22 cellular contexts compared by ENCODE assay signal in the genomic region with DNA sequence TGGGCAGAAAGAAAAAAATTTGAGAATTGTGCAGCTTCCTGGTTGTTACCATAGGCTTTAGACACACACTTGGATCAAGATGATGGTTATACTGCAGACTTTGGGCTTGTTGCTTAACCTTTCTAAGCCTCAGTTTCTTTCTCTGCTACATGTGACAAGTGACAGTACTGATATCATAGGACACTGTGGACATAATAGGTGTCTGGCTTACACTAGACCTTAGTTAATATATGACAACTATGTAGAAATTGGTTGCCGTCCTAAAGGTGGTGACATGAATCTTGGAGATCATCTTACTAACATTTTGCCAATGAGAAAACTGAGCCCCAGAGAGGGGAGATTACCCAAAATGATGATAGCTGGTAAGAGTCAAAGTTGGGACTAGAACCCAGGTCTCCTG.
A peak's percentile ranks its signal among the peaks of the same experiment; 100 is the strongest.
DNase-seq lines count a peak whose midpoint lies in the region; ATAC-seq, FAIRE-seq and TF ChIP-seq lines count a peak whose summit lies in the region.
"Had no signal": no experiment of that assay in that cellular context is flagged by ENCODE, and none has a peak within 500 bp of the region (broad histone marks: within the 10 kb centered on the region; RNA-seq: fewer than 3 reads in every experiment).

No MANE protein-coding gene starts in this region.

- peaks cover 5 to 10% of the 10 kb centered on the region in 2 donors for H3K27me3 Mint-ChIP-seq in stimulated activated naive B cell treated with anti-CD40 and anti-IgM and Interleukin-4, amounts not matched to agents 10 μg/mL and 1 μg/mL and 100 μg/mL, for 72 hours

- CTCF ChIA-PET in HepG2 (lab: Yijun Ruan, JAX; ENCODE audit: low intra/inter-chr PET ratio, low total read pairs): no interaction called here

- no peak overlapping the region for H3K4me3 Mint-ChIP-seq in stimulated activated naive B cell treated with anti-CD40 and anti-IgM and Interleukin-4, amounts not matched to agents 10 μg/mL and 1 μg/mL and 100 μg/mL, for 72 hours
- H3K4me3 Mint-ChIP-seq: CD4-positive, alpha-beta T cell; HFFc6 had no signal

- H3K27me3 ChIP-seq in right lobe of liver (no peaks in the 10 kb centered on the region), HepG2 (ENCODE audit: control insufficient read depth in 1 of 2, insufficient read depth in 2 of 2, low read length in 2 of 2) (no peaks in the 10 kb centered on the region; a peak in 1 of 5 replicates), osteoblast (ENCODE audit: insufficient read depth, low read length) (no peaks in the 10 kb centered on the region)

- H4K20me1 ChIP-seq in HepG2 (ENCODE audit: insufficient read depth, low read length) (no peaks in the 10 kb centered on the region), osteoblast (ENCODE audit: insufficient read depth, low read length) (no peaks in the 10 kb centered on the region)

- TF ChIP-seq CTCF in right lobe of liver (IDR thresholded peaks at IDR 0.05) (no peak), HepG2 (CRISPR knock-in tag; IDR thresholded peaks at IDR 0.05) (no peak), osteoblast (IDR thresholded peaks at IDR 0.05; ENCODE audit: extremely low read depth, low read depth, low read length) (no peak), GM20000 (IDR thresholded peaks at IDR 0.05; ENCODE audit: extremely low read depth, missing control alignments) (no peak)

- no peaks in the 10 kb centered on the region for H3K79me2 ChIP-seq in HepG2 (ENCODE audit: insufficient read depth, low read length)
- no peaks in the 10 kb centered on the region for H3K79me2 ChIP-seq in osteoblast (ENCODE audit: insufficient read depth, low read length)

- POLR2A ChIA-PET in HepG2 (lab: Yijun Ruan, JAX): interaction anchor here (1.5 to 1.8 kb wide), 2 partner anchors 144 to 506 kb away, joined by 5 read pairs; a partner anchor contains a TSS

- H2AFZ ChIP-seq in HepG2 (ENCODE audit: low read length): no peak overlapping the region
- H2AFZ ChIP-seq in osteoblast (ENCODE audit: low read length): no peak overlapping the region

- H3K4me1 ChIP-seq in right lobe of liver: peaks cover 0 to 5% (median 0%) of the 10 kb centered on the region in 4 donors
- H3K4me1 ChIP-seq in HepG2 (ENCODE audit: insufficient read depth, low read length): peaks cover 25% of the 10 kb centered on the region
- H3K4me1 ChIP-seq in osteoblast (ENCODE audit: insufficient read depth, low read length): peaks cover 67% of the 10 kb centered on the region
- H3K4me1 ChIP-seq: A549, Caco-2 had no signal

- no TSS peak for BruUV-seq in HepG2 (replicated peaks; lab: Mats Ljungman, UMichigan)

- TF ChIP-seq RAD21 in HepG2 (CRISPR knock-in tag; IDR thresholded peaks at IDR 0.05): no peak

- H3K27ac ChIP-seq in right lobe of liver: no peak overlapping the region
- no peak overlapping the region for H3K27ac ChIP-seq in HepG2 (ENCODE audit: extremely low read length, insufficient read depth, low read length)
- H3K27ac ChIP-seq in osteoblast (ENCODE audit: low read depth, low read length): peak overlapping the region; percentile 27
- H3K27ac ChIP-seq: 22Rv1, A549, C4-2B had no signal

- peak; percentile 45 to 79 (median 57) for ATAC-seq in right lobe of liver
- ATAC-seq in HepG2: no peak
- peak; percentile 67 for ATAC-seq in left lobe of liver
- ATAC-seq in stimulated activated naive B cell treated with anti-CD40 and anti-IgM and Interleukin-4, amounts not matched to agents 10 μg/mL and 1 μg/mL and 100 μg/mL, for 72 hours (replicated peaks): no peak
- no peak for ATAC-seq in HG03432 (IDR thresholded peaks at IDR 0.05; ENCODE audit: unreplicated experiment)
- ATAC-seq: A549, HCT116 had no signal

- H3K9me3 ChIP-seq in right lobe of liver (no peaks in the 10 kb centered on the region), HepG2 (ENCODE audit: low read length) (no peaks in the 10 kb centered on the region), osteoblast (ENCODE audit: low read depth, low read length) (no peaks in the 10 kb centered on the region)
- H3K9me3 ChIP-seq: A549, Caco-2 had no signal

- peaks cover 0 to 3% of the 10 kb centered on the region in 2 donors for H3K9me3 Mint-ChIP-seq in stimulated activated naive B cell treated with anti-CD40 and anti-IgM and Interleukin-4, amounts not matched to agents 10 μg/mL and 1 μg/mL and 100 μg/mL, for 72 hours
- H3K9me3 Mint-ChIP-seq: CD4-positive, alpha-beta T cell; HFFc6 had no signal

- no peaks in the 10 kb centered on the region for H3K36me3 ChIP-seq in right lobe of liver
- H3K36me3 ChIP-seq in HepG2 (replicated peaks in 1 of 2; ENCODE audit: control insufficient read depth in 1 of 2, insufficient read depth in 2 of 2, low read length in 2 of 2): no peaks in the 10 kb centered on the region
- H3K36me3 ChIP-seq in osteoblast (ENCODE audit: insufficient read depth, low read length): no peaks in the 10 kb centered on the region

- H3K9ac ChIP-seq in HepG2 (ENCODE audit: insufficient read depth, low read depth, low read length): no peak overlapping the region

- FAIRE-seq in HepG2 (lab: Jason Lieb, UNC): no peak
- FAIRE-seq: A549, D721Med, G401.6, GM12891, GM19239, HTR-8/SVneo had no signal

- in situ Hi-C loops in HepG2 (cut with HindIII; ENCODE audit: extremely low pct_ligation_motif_present, low pct_unique_long_range_greater_than_20kb): no loop called here

- 33% methylated on average over 1 of the region's 1 CpG for WGBS in right lobe of liver (ENCODE audit: insufficient coverage, low coverage, low lambda C conversion rate, missing lambda C conversion rate)
- 93% methylated on average over 1 of the region's 1 CpG for WGBS in HepG2 (ENCODE audit: low lambda C conversion rate)

- TF ChIP-seq POLR2A in right lobe of liver (IDR thresholded peaks at IDR 0.05) (no peak), HepG2 (IDR thresholded peaks at IDR 0.05; ENCODE audit: insufficient read depth in 1 of 2, low read depth in 2 of 2, low read length in 2 of 2) (no peak)

- H3K36me3 Mint-ChIP-seq in stimulated activated naive B cell treated with anti-CD40 and anti-IgM and Interleukin-4, amounts not matched to agents 10 μg/mL and 1 μg/mL and 100 μg/mL, for 72 hours: no peaks in the 10 kb centered on the region

- no peaks in the 10 kb centered on the region for H3K4me1 Mint-ChIP-seq in stimulated activated naive B cell treated with anti-CD40 and anti-IgM and Interleukin-4, amounts not matched to agents 10 μg/mL and 1 μg/mL and 100 μg/mL, for 72 hours

- H3K27ac Mint-ChIP-seq in stimulated activated naive B cell treated with anti-CD40 and anti-IgM and Interleukin-4, amounts not matched to agents 10 μg/mL and 1 μg/mL and 100 μg/mL, for 72 hours: no peak overlapping the region
- H3K27ac Mint-ChIP-seq: CD4-positive, alpha-beta T cell; HFFc6 had no signal

- DNase-seq in right lobe of liver (no peak), HepG2 (ENCODE audit: low spot score) (no peak), left lobe of liver (ENCODE audit: low spot score) (no peak), osteoblast (ENCODE audit: insufficient read length, low spot score, missing footprints) (no peak), GM20000 (ENCODE audit: low spot score) (no peak)
- no peak for DNase-seq in stimulated activated naive B cell treated with anti-CD40 and anti-IgM and Interleukin-4, amounts not matched to agents 10 μg/mL and 1 μg/mL and 100 μg/mL, for 72 hours
- DNase-seq: AML-193; Caco-2; CD4-positive, alpha-beta T cell; GOT3; H7; HFFc6 had no signal

- H3K4me3 ChIP-seq in right lobe of liver (no peak overlapping the region), HepG2 (replicated peaks in 1 of 3; ENCODE audit: insufficient read depth in 1 of 3, low read depth in 2 of 3, low read length in 3 of 3) (no peak overlapping the region), osteoblast (ENCODE audit: insufficient read depth, low read length) (peak overlapping the region; percentile 17)
- H3K4me3 ChIP-seq: A549 had no signal

- H3K4me2 ChIP-seq in HepG2 (ENCODE audit: low read depth, low read length) (no peak overlapping the region), osteoblast (ENCODE audit: insufficient read depth, low read length) (peak overlapping the region; percentile 47)
- H3K4me2 ChIP-seq: A549 had no signal

- TF ChIP-seq EP300 in HepG2 (IDR thresholded peaks at IDR 0.05; ENCODE audit: low read depth in 2 of 2, low read length in 2 of 2) (no peak), HepG2 (CRISPR knock-in tag; IDR thresholded peaks at IDR 0.05; ENCODE audit: borderline replicate concordance) (no peak)

- intact Hi-C loops in right lobe of liver (cut with DNase I): no loop called here
- intact Hi-C loops in HepG2 (cut with micrococcal nuclease; ENCODE audit: unreplicated experiment): no loop called here

TF ChIP-seq in HepG2, 621 proteins besides CTCF, POLR2A, EP300 and RAD21 (continues in another document):
- no peak for TF ChIP-seq HOXA3 (CRISPR knock-in tag; IDR thresholded peaks at IDR 0.05)

Comparison
In these comparisons a context has a peak if more than half of its experiments do, and no peak if none do; other contexts are left out.
1. ATAC-seq: peak in right lobe of liver (4 of 4) and left lobe of liver (single experiment); none in HepG2 (single experiment), stimulated activated naive B cell treated with anti-CD40 and anti-IgM and Interleukin-4, amounts not matched to agents 10 μg/mL and 1 μg/mL and 100 μg/mL, for 72 hours (0 of 2) and HG03432 (single experiment).